ENCODE assay signal across 19 cellular contexts in the genomic region with DNA sequence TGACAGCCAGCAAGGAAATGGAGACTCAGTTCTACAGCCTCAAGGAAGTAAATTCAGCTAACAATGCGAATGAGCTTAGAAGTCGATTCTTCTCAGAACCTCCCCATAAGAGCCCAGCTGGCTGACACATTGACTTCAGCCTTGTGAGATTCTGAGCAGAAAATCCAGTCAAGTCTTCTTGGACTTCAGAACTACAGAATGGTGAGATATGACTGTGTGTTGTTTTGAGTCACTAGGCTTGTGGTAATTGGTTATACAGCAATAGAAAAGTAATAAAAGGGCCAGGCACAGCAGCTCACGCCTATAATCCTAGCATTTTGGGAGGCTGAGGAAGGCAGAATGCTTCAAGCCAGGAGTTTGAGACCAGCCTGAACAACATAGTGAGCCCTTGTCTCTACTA.
DNase-seq lines count a peak whose midpoint lies in the region; ATAC-seq and TF ChIP-seq lines count a peak whose summit lies in the region.
"Had no signal": no experiment of that assay in that cellular context is flagged by ENCODE, and none has a peak within 500 bp of the region (broad histone marks: within the 10 kb centered on the region; RNA-seq: fewer than 3 reads in every experiment).

No MANE protein-coding gene starts in this region.

- CTCF ChIA-PET in Panc1 (lab: Charles Lee) = no interaction called here

- H3K9me3 ChIP-seq in Panc1 (ENCODE audit: control insufficient read depth, insufficient read depth, low read depth, low read length) = no peaks in the 10 kb centered on the region

- no peak overlapping the region for H3K4me3 ChIP-seq in Panc1 (ENCODE audit: low read depth in 2 of 2, low read length in 2 of 2)
- no peak overlapping the region for H3K4me3 ChIP-seq in mesendoderm (ENCODE audit: low read length)
- H3K4me3 ChIP-seq: GM12878 had no signal

- H2BK5ac ChIP-seq in mesendoderm (ENCODE audit: low read length) = no peak overlapping the region

- WGBS in mesendoderm (ENCODE audit: extremely low coverage, insufficient coverage, low lambda C conversion rate) = no CpG with 5 or more reads among the region's 3 CpGs

- no peak overlapping the region for H3K4me3 Mint-ChIP-seq in progenitor cell of endocrine pancreas (ENCODE audit: low read depth)
- H3K4me3 Mint-ChIP-seq: HFFc6 had no signal

- intact Hi-C loops in Panc1 (cut with micrococcal nuclease; ENCODE audit: unreplicated experiment) = loop anchor here (10.0 kb wide), 1 partner anchor 164 kb away; the partner anchor contains the start of gene IVNS1ABP

- no peak overlapping the region for H3K4ac ChIP-seq in mesendoderm (ENCODE audit: low read depth, low read length)

- BruUV-seq in Panc1 (replicated peaks; lab: Mats Ljungman, UMichigan) = no TSS peak

- no peak overlapping the region for H4K5ac ChIP-seq in mesendoderm (ENCODE audit: low read length)

- no peak overlapping the region for H3K9ac ChIP-seq in mesendoderm (ENCODE audit: low read length)

- H3K27me3 Mint-ChIP-seq in progenitor cell of endocrine pancreas = no peaks in the 10 kb centered on the region

- peaks cover 25% of the 10 kb centered on the region for H3K4me1 Mint-ChIP-seq in progenitor cell of endocrine pancreas (ENCODE audit: low read depth)

- H3K27ac ChIP-seq in Panc1 (ENCODE audit: low read length) (0 out of 2 replicates have a peak overlapping the region, but pooled peaks have one; percentile 2), mesendoderm (ENCODE audit: low read depth, low read length) (no peak overlapping the region)

- H3K18ac ChIP-seq in mesendoderm (ENCODE audit: low read length) = peak overlapping the region; percentile 83

- H3K27me3 ChIP-seq in Panc1 (ENCODE audit: control insufficient read depth, insufficient read depth, low read length) = no peaks in the 10 kb centered on the region
- H3K27me3 ChIP-seq in mesendoderm (ENCODE audit: insufficient read depth, low read length, poor library complexity) = no peaks in the 10 kb centered on the region

- peak; percentile 15 to 16 for ATAC-seq in activated CD4-positive, CD25-positive, alpha-beta regulatory T cell treated with anti-CD3 and anti-CD28 coated beads, Interleukin-2, amount 50 U/mL, for 24 hours
- ATAC-seq in Panc1 (no peak), GM18858 (IDR thresholded peaks at IDR 0.05; ENCODE audit: unreplicated experiment) (no peak)
- ATAC-seq: GM12878, HepG2 had no signal

- no peak for DNase-seq in activated CD4-positive, CD25-positive, alpha-beta regulatory T cell treated with anti-CD3 and anti-CD28 coated beads, Interleukin-2, amount 50 U/mL, for 72 hours
- DNase-seq in Panc1 (ENCODE audit: low read depth, low spot score) (no peak), mesendoderm (no peak), progenitor cell of endocrine pancreas (ENCODE audit: low spot score, unreplicated experiment) (no peak), iPS-NIHi7 (ENCODE audit: extremely low spot score) (no peak), NOMO-1 treated with dmso at 0.1 percent for 144 hours (lab: John Stamatoyannopoulos, UW; ENCODE audit: unreplicated experiment) (no peak)
- DNase-seq: 8988T, GF-D8, H7, HFFc6, KBM-7, NCI-H1105, NCI-H2081, NCI-H510A, NCI-H774 had no signal

- POLR2A ChIA-PET in Panc1 (lab: Charles Lee) = no interaction called here

- H3K9me3 Mint-ChIP-seq in progenitor cell of endocrine pancreas (ENCODE audit: low read depth) = peaks cover 9% of the 10 kb centered on the region
- H3K9me3 Mint-ChIP-seq: HFFc6 had no signal

- no peak overlapping the region for H3K56ac ChIP-seq in mesendoderm (ENCODE audit: low read length)

- H3K79me2 ChIP-seq in mesendoderm (ENCODE audit: control insufficient read depth, insufficient read depth, low read length) = no peaks in the 10 kb centered on the region

- H3K4me2 ChIP-seq in mesendoderm (ENCODE audit: low read length) = no peak overlapping the region

- H3K36me3 Mint-ChIP-seq in progenitor cell of endocrine pancreas (ENCODE audit: insufficient read depth) = peaks cover 2% of the 10 kb centered on the region

- no peak overlapping the region for H2BK15ac ChIP-seq in mesendoderm (replicated peaks; ENCODE audit: low read depth)

- no peak overlapping the region for H4K8ac ChIP-seq in mesendoderm (ENCODE audit: low read depth, low read length)

- H3K4me1 ChIP-seq in Panc1 (ENCODE audit: control insufficient read depth, insufficient read depth, low read length) = no peaks in the 10 kb centered on the region
- H3K4me1 ChIP-seq in mesendoderm (ENCODE audit: control insufficient read depth, low read depth, low read length) = no peaks in the 10 kb centered on the region

- no peak overlapping the region for H2BK120ac ChIP-seq in mesendoderm (ENCODE audit: low read depth, low read length)

- TF ChIP-seq CTCF in Panc1 (IDR thresholded peaks at IDR 0.05) = no peak
- no peak for TF ChIP-seq CTCF in progenitor cell of endocrine pancreas (IDR thresholded peaks at IDR 0.05; ENCODE audit: unreplicated experiment)

- in situ Hi-C loops in Panc1 (cut with HindIII; ENCODE audit: low pct_unique_long_range_greater_than_20kb, low sequenced_read_pairs) = no loop called here

- peak overlapping the region; percentile 60 for H3K27ac Mint-ChIP-seq in progenitor cell of endocrine pancreas
- H3K27ac Mint-ChIP-seq: HFFc6 had no signal

- H3K23ac ChIP-seq in mesendoderm (ENCODE audit: low read length) = no peak overlapping the region

- H2AK5ac ChIP-seq in mesendoderm (ENCODE audit: low read length) = no peak overlapping the region

- H3K36me3 ChIP-seq in Panc1 (ENCODE audit: control insufficient read depth, insufficient read depth, low read length) (no peaks in the 10 kb centered on the region), mesendoderm (ENCODE audit: control insufficient read depth, insufficient read depth, low read length) (no peaks in the 10 kb centered on the region)

- H3K79me1 ChIP-seq in mesendoderm (ENCODE audit: low read length) = no peaks in the 10 kb centered on the region

Comparison
In these comparisons a context has a peak if more than half of its experiments do, and no peak if none do; other contexts are left out.
1. ATAC-seq: peak in activated CD4-positive, CD25-positive, alpha-beta regulatory T cell treated with anti-CD3 and anti-CD28 coated beads, Interleukin-2, amount 50 U/mL, for 24 hours (2 of 2); none in Panc1 (single experiment) and GM18858 (single experiment).